ENCODE assay signal across 18 cellular contexts in the genomic region with DNA sequence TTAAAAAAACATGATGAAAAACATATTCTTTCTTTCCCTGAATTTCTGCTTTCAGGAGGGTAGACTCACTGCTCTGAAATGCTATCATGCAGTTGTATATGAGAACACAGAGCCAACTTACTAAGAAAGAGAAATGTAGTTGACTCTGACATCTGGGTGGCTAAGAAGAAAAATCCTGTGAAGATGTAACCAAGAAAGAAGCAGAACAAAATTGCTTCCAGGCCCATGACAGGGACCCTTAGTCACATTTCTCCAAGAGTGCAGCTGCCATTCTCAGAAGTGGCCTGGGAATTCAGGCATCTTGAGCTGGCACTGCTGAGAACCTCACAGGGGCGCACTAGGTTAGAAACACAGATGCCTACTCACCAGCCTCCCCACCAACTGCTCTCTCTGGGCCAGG.
A peak's percentile ranks its signal among the peaks of the same experiment; 100 is the strongest.
DNase-seq lines count a peak whose midpoint lies in the region; ATAC-seq, FAIRE-seq and TF ChIP-seq lines count a peak whose summit lies in the region.
"Had no signal": no experiment of that assay in that cellular context is flagged by ENCODE, and none has a peak within 500 bp of the region (broad histone marks: within the 10 kb centered on the region; RNA-seq: fewer than 3 reads in every experiment).

No MANE protein-coding gene starts in this region.

- H3K4me2 ChIP-seq in GM23248 (ENCODE audit: unreplicated experiment), result peak overlapping the region; percentile 34
- H3K4me2 ChIP-seq: neural progenitor cell had no signal

- H3K79me2 ChIP-seq in GM23248 (ENCODE audit: insufficient read depth), result peaks cover 62% of the 10 kb centered on the region

- no peaks in the 10 kb centered on the region for H3K27me3 ChIP-seq in GM23248 (replicated peaks; ENCODE audit: insufficient read depth)
- H3K27me3 ChIP-seq in lung (ENCODE audit: control insufficient read depth, insufficient read depth), result no peaks in the 10 kb centered on the region
- no peaks in the 10 kb centered on the region for H3K27me3 ChIP-seq in suprapubic skin
- H3K27me3 ChIP-seq: BLaER1 treated with 17β-estradiol and CSF1 and Interleukin-3, amounts not matched to agents 10 nM and 100 nM; neural progenitor cell had no signal

- TF ChIP-seq CTCF in lung (IDR thresholded peaks at IDR 0.05; ENCODE audit: control extremely low read depth, extremely low read depth), result no peak
- no peak for TF ChIP-seq CTCF in suprapubic skin (IDR thresholded peaks at IDR 0.05)

- no peaks in the 10 kb centered on the region for H3K9me3 ChIP-seq in GM23248 (ENCODE audit: low read depth)
- no peaks in the 10 kb centered on the region for H3K9me3 ChIP-seq in lung (ENCODE audit: control insufficient read depth in 2 of 2, insufficient read depth in 1 of 2, low read length in 1 of 2)
- no peaks in the 10 kb centered on the region for H3K9me3 ChIP-seq in suprapubic skin

- WGBS in GM23248 (ENCODE audit: low coverage in 1 of 2, low lambda C conversion rate in 2 of 2, missing lambda C conversion rate in 2 of 2), 2 experiments, result 67 to 80% methylated on average over 1 of the region's 1 CpG
- WGBS in lung, 2 donors, result 100% methylated on average over 1 of the region's 1 CpG
- WGBS in suprapubic skin, result 50% methylated on average over 1 of the region's 1 CpG

- H4K20me1 ChIP-seq in GM23248 (ENCODE audit: insufficient read depth), result no peaks in the 10 kb centered on the region
- H4K20me1 ChIP-seq: BLaER1 treated with 17β-estradiol and CSF1 and Interleukin-3, amounts not matched to agents 10 nM and 100 nM had no signal

- FAIRE-seq in GM12892 (lab: Jason Lieb, UNC), result no peak
- FAIRE-seq: endometrium had no signal

- DNase-seq in GM23248, result peak; percentile 80
- DNase-seq in caudate nucleus (lab: John Stamatoyannopoulos, UW), result no peak
- DNase-seq in lung (ENCODE audit: low spot score), result no peak
- peak in 1 of 2 donors; percentile 43 for DNase-seq in suprapubic skin (ENCODE audit: low spot score in 2 of 2)
- no peak for DNase-seq in GM12892 (ENCODE audit: insufficient read length)
- no peak for DNase-seq in NCI-H2081 treated with DMSO at 0.1 percent for 48 hours (lab: John Stamatoyannopoulos, UW)
- DNase-seq in germinal center (ENCODE audit: low spot score), result no peak
- DNase-seq in posterior vena cava (ENCODE audit: low spot score), result no peak
- DNase-seq: activated CD4-positive, CD25-positive, alpha-beta regulatory T cell; activated naive CD4-positive, alpha-beta T cell treated with anti-CD3 and anti-CD28 coated beads for 36 hours; DMS53; NCI-H748 treated with DMSO at 0.1 percent for 48 hours; stimulated activated naive CD8-positive, alpha-beta T cell treated with anti-CD3 and anti-CD28 coated beads, Interleukin-15, amount 100 ng/mL, for 72 hours; T-helper 1 cell had no signal

- H3K4me3 ChIP-seq in GM23248 (no peak overlapping the region), lung (no peak overlapping the region), suprapubic skin (no peak overlapping the region)
- H3K4me3 ChIP-seq: BLaER1 treated with 17β-estradiol and CSF1 and Interleukin-3, amounts not matched to agents 10 nM and 100 nM; neural progenitor cell had no signal

- H3K27ac ChIP-seq in GM23248, result peak overlapping the region; percentile 65
- peak overlapping the region; percentile 19 for H3K27ac ChIP-seq in caudate nucleus (ENCODE audit: low read depth, low read length)
- H3K27ac ChIP-seq in lung (ENCODE audit: low read depth in 1 of 2, low read length in 1 of 2), result peak overlapping the region; percentile 12 to 54
- peak overlapping the region; percentile 55 for H3K27ac ChIP-seq in suprapubic skin
- H3K27ac ChIP-seq: BLaER1 treated with 17β-estradiol and CSF1 and Interleukin-3, amounts not matched to agents 10 nM and 100 nM; neural progenitor cell had no signal

- in situ Hi-C loops in GM23248 (cut with MboI), result no loop called here

- peak overlapping the region; percentile 6 for H3K9ac ChIP-seq in GM23248
- H3K9ac ChIP-seq: BLaER1 treated with 17β-estradiol and CSF1 and Interleukin-3, amounts not matched to agents 10 nM and 100 nM; neural progenitor cell had no signal

- no peaks in the 10 kb centered on the region for H3K9me2 ChIP-seq in GM23248 (ENCODE audit: insufficient read depth)

- H3K36me3 ChIP-seq in GM23248 (ENCODE audit: low read depth), result no peaks in the 10 kb centered on the region
- H3K36me3 ChIP-seq in lung (ENCODE audit: control insufficient read depth in 2 of 2, insufficient read depth in 2 of 2, low read length in 2 of 2), result no peaks in the 10 kb centered on the region
- H3K36me3 ChIP-seq in suprapubic skin, result no peaks in the 10 kb centered on the region
- H3K36me3 ChIP-seq: BLaER1 treated with 17β-estradiol and CSF1 and Interleukin-3, amounts not matched to agents 10 nM and 100 nM; neural progenitor cell had no signal

- no peak for ATAC-seq in lung (ENCODE audit: insufficient read depth, low FRiP score)
- ATAC-seq: Panc1; stimulated activated naive CD8-positive, alpha-beta T cell treated with anti-CD3 and anti-CD28 coated beads, Interleukin-15, amount 100 ng/mL, for 72 hours had no signal

- H2AFZ ChIP-seq in GM23248, result no peak overlapping the region
- H2AFZ ChIP-seq: neural progenitor cell had no signal

- TF ChIP-seq POLR2A in suprapubic skin (IDR thresholded peaks at IDR 0.05) (no peak), GM12892 (IDR thresholded peaks at IDR 0.05; ENCODE audit: low read depth, low read length) (no peak)

- intact Hi-C loops in posterior vena cava (cut with DNase I), result no loop called here

- peaks cover 42% of the 10 kb centered on the region for H3F3A ChIP-seq in GM23248 (ENCODE audit: insufficient read depth)

- H3K4me1 ChIP-seq in GM23248 (ENCODE audit: insufficient read depth), result peaks cover 22% of the 10 kb centered on the region
- H3K4me1 ChIP-seq in lung (ENCODE audit: control insufficient read depth in 2 of 2, insufficient read depth in 2 of 2, low read length in 2 of 2), result peaks cover 8 to 24% of the 10 kb centered on the region in 2 donors
- peaks cover 24% of the 10 kb centered on the region for H3K4me1 ChIP-seq in suprapubic skin

- no peak for TF ChIP-seq EP300 in suprapubic skin (IDR thresholded peaks at IDR 0.05)
